In genomic region chr15:77034620-77035467, GRCh38 we compare ENCODE assay signal across 8 cellular contexts. TPM values are rescaled to one million over a fixed set of nuclear protein-coding genes. Genes with fewer than 3 reads are reported as not detected.
A peak's percentile ranks its signal among the peaks of the same experiment; 100 is the strongest.
DNase-seq lines count a peak whose midpoint lies in the region; ATAC-seq, FAIRE-seq and TF ChIP-seq lines count a peak whose summit lies in the region.

No MANE protein-coding gene starts in this region.

- no peaks in the 10 kb centered on the region for H3K4me1 ChIP-seq in endothelial cell of umbilical vein (ENCODE audit: control insufficient read depth, extremely low read depth, insufficient read depth, low read length)

- H3K36me3 ChIP-seq in endothelial cell of umbilical vein (ENCODE audit: control insufficient read depth in 2 of 2, extremely low read depth in 1 of 2, insufficient read depth in 2 of 2, low read length in 2 of 2), result peaks cover 0 to 4% of the 10 kb centered on the region in 2 experiments

- no peak overlapping the region for H3K4me2 ChIP-seq in endothelial cell of umbilical vein (ENCODE audit: insufficient read depth, low read length)

- no peaks in the 10 kb centered on the region for H3K27me3 Mint-ChIP-seq in nephron progenitor cell (ENCODE audit: low read depth, poor library complexity)

- peak; percentile 38 to 41 for DNase-seq in activated CD4-positive, alpha-beta T cell treated with anti-CD3 and anti-CD28 coated beads for 24 hours (ENCODE audit: low read depth in 2 of 2)
- no peak for DNase-seq in activated CD4-positive, alpha-beta T cell treated with anti-CD3 and anti-CD28 coated beads for 1 hour
- DNase-seq in activated CD4-positive, CD25-positive, alpha-beta regulatory T cell treated with anti-CD3 and anti-CD28 coated beads, Interleukin-2, amount 50 U/mL, for 72 hours, result peak; percentile 58
- DNase-seq in endothelial cell of umbilical vein (ENCODE audit: low read depth, low spot score) (peak; percentile 29), nephron progenitor cell (peak; percentile 55), globus pallidus (ENCODE audit: low spot score) (no peak)

- H3K4me3 Mint-ChIP-seq in nephron progenitor cell, result no peak overlapping the region

- no peaks in the 10 kb centered on the region for H3K79me2 ChIP-seq in endothelial cell of umbilical vein (ENCODE audit: control insufficient read depth, insufficient read depth, low read length)

- dilution Hi-C loops in endothelial cell of umbilical vein (cut with MboI; ENCODE audit: extremely low pct_ligation_motif_present, low sequenced_read_pairs), result no loop called here

- H3K9me3 ChIP-seq in endothelial cell of umbilical vein (replicated peaks; ENCODE audit: control insufficient read depth, insufficient read depth, low read length), result no peaks in the 10 kb centered on the region

- H3K36me3 Mint-ChIP-seq in nephron progenitor cell (ENCODE audit: low read depth), result peaks cover 18% of the 10 kb centered on the region

- no peaks in the 10 kb centered on the region for H4K20me1 ChIP-seq in endothelial cell of umbilical vein (replicated peaks; ENCODE audit: control insufficient read depth, extremely low read depth, insufficient read depth, low read length)

- no peak overlapping the region for H3K27ac ChIP-seq in endothelial cell of umbilical vein (ENCODE audit: insufficient read depth, low read depth, low read length)

- TF ChIP-seq CTCF in endothelial cell of umbilical vein (IDR thresholded peaks at IDR 0.05; ENCODE audit: extremely low read depth in 1 of 2, insufficient read depth in 1 of 2, low read depth in 1 of 2, low read length in 2 of 2) (peak; percentile 72 to 80), nephron progenitor cell (IDR thresholded peaks at IDR 0.05) (peak; percentile 58)

- no peak overlapping the region for H2AFZ ChIP-seq in endothelial cell of umbilical vein (ENCODE audit: low read depth, low read length)

- POLR2A ChIA-PET in endothelial cell of umbilical vein (lab: Charles Lee), result no interaction called here

- no TSS peak for BruUV-seq in endothelial cell of umbilical vein (replicated peaks; lab: Mats Ljungman, UMichigan)

- no peaks in the 10 kb centered on the region for H3K27me3 ChIP-seq in endothelial cell of umbilical vein (ENCODE audit: control insufficient read depth in 2 of 2, insufficient read depth in 2 of 2, low read length in 2 of 2)

- H3K9me1 ChIP-seq in endothelial cell of umbilical vein (replicated peaks; ENCODE audit: control insufficient read depth, extremely low read depth, insufficient read depth, low read length), result no peaks in the 10 kb centered on the region

- CTCF ChIA-PET in endothelial cell of umbilical vein (lab: Charles Lee), result interaction anchor here (0.7 to 3.3 kb wide), 24 partner anchors 8 to 786 kb away, joined by 3 to 37 read pairs (median 4); partner anchors contain the start of gene TSPAN3

- intact Hi-C loops in endothelial cell of umbilical vein (cut with micrococcal nuclease), result loop anchor here (2.0 kb wide), 1 partner anchor 36 kb away; the partner anchor contains the start of gene TSPAN3

- ATAC-seq in GM21381 (IDR thresholded peaks at IDR 0.05; ENCODE audit: unreplicated experiment) (no peak), GM19397 (IDR thresholded peaks at IDR 0.05; ENCODE audit: unreplicated experiment) (no peak)

- peak; percentile 28 for FAIRE-seq in endothelial cell of umbilical vein (lab: Jason Lieb, UNC)

- H3K9me3 Mint-ChIP-seq in nephron progenitor cell, result peaks cover 8% of the 10 kb centered on the region

- H3K4me3 ChIP-seq in endothelial cell of umbilical vein (replicated peaks in 1 of 3; ENCODE audit: insufficient read depth in 1 of 3, low read depth in 1 of 3, low read length in 3 of 3), result no peak overlapping the region

- H3K4me1 Mint-ChIP-seq in nephron progenitor cell, result peaks cover 22% of the 10 kb centered on the region

- no peak for TF ChIP-seq POLR2A in endothelial cell of umbilical vein (IDR thresholded peaks at IDR 0.05; ENCODE audit: low read depth, low read length)

- no peak overlapping the region for H3K9ac ChIP-seq in endothelial cell of umbilical vein (replicated peaks; ENCODE audit: extremely low read depth, insufficient read depth, low read length)

- peak overlapping the region; percentile 68 for H3K27ac Mint-ChIP-seq in nephron progenitor cell

TF ChIP-seq in endothelial cell of umbilical vein, 7 proteins besides CTCF, POLR2A, EP300 and RAD21:
- TF ChIP-seq EZH2 (IDR thresholded peaks at IDR 0.05; ENCODE audit: borderline replicate concordance, low read depth, low read length, severe bottlenecking) (no peak), MYC (IDR thresholded peaks at IDR 0.05; ENCODE audit: low read depth, low read length) (no peak), MAX (IDR thresholded peaks at IDR 0.05; ENCODE audit: insufficient read depth, insufficient read length) (no peak), FOS (IDR thresholded peaks at IDR 0.05; ENCODE audit: borderline replicate concordance, insufficient read depth, low read length) (no peak), JUN (IDR thresholded peaks at IDR 0.05; ENCODE audit: borderline replicate concordance, insufficient read depth, insufficient read length, low read depth) (no peak), POLR2AphosphoS5 (IDR thresholded peaks at IDR 0.05; ENCODE audit: insufficient read depth, low read depth, low read length) (no peak), GATA2 (IDR thresholded peaks at IDR 0.05; ENCODE audit: insufficient read depth, insufficient read length, low read depth, low read length) (no peak)
TF ChIP-seq in endothelial cell of umbilical vein: peak in this region for 0.

RNA-seq across cellular contexts. Expression of gene TSPAN3, which starts 36.1 kb away (rescaled TPM):
- total RNA-seq in endothelial cell of umbilical vein, result 202 and 215 TPM in 2 replicates
- polyA plus RNA-seq in endothelial cell of umbilical vein, result 540 and 606 TPM in 2 replicates
- polyA plus RNA-seq in endothelial cell of umbilical vein (2011; cell fraction: cytosol; rRNA removed), result 355 and 426 TPM in 2 replicates
- 183 and 205 TPM in 2 replicates for polyA plus RNA-seq in endothelial cell of umbilical vein (2011; cell fraction: nucleus; rRNA removed)
- 245 and 300 TPM in 2 replicates for polyA plus RNA-seq in endothelial cell of umbilical vein (2012)
- polyA minus RNA-seq in endothelial cell of umbilical vein, result 517 and 589 TPM in 2 replicates
- 73.8 TPM for polyA minus RNA-seq in endothelial cell of umbilical vein (2011; cell fraction: cytosol; rRNA and poly(A)+ RNA removed)
- 67.3 and 107 TPM in 2 replicates for polyA minus RNA-seq in endothelial cell of umbilical vein (2011; cell fraction: nucleus; rRNA and poly(A)+ RNA removed)

RNA-seq across cellular contexts. Expression of gene PSTPIP1, which starts 39.9 kb away (rescaled TPM):
- not detected in 2 replicates for total RNA-seq in endothelial cell of umbilical vein
- polyA plus RNA-seq in endothelial cell of umbilical vein, result not detected in 2 replicates
- not detected in 2 replicates for polyA plus RNA-seq in endothelial cell of umbilical vein (2011; cell fraction: cytosol; rRNA removed)
- 0.11 TPM in 1 of 2 replicates, not detected in the other for polyA plus RNA-seq in endothelial cell of umbilical vein (2011; cell fraction: nucleus; rRNA removed)
- polyA plus RNA-seq in endothelial cell of umbilical vein (2012), result not detected in 2 replicates
- not detected in 2 replicates for polyA minus RNA-seq in endothelial cell of umbilical vein
- not detected for polyA minus RNA-seq in endothelial cell of umbilical vein (2011; cell fraction: cytosol; rRNA and poly(A)+ RNA removed)
- not detected in 2 replicates for polyA minus RNA-seq in endothelial cell of umbilical vein (2011; cell fraction: nucleus; rRNA and poly(A)+ RNA removed)

Comparison
In these comparisons a context has a peak if more than half of its experiments do, and no peak if none do; other contexts are left out.
1. DNase-seq: peak in activated CD4-positive, alpha-beta T cell treated with anti-CD3 and anti-CD28 coated beads for 24 hours (2 of 2), activated CD4-positive, CD25-positive, alpha-beta regulatory T cell treated with anti-CD3 and anti-CD28 coated beads, Interleukin-2, amount 50 U/mL, for 72 hours (single experiment), endothelial cell of umbilical vein (single experiment) and nephron progenitor cell (single experiment); none in activated CD4-positive, alpha-beta T cell treated with anti-CD3 and anti-CD28 coated beads for 1 hour (single experiment) and globus pallidus (single experiment).